12 cellular contexts compared by ENCODE assay signal in the genomic region with DNA sequence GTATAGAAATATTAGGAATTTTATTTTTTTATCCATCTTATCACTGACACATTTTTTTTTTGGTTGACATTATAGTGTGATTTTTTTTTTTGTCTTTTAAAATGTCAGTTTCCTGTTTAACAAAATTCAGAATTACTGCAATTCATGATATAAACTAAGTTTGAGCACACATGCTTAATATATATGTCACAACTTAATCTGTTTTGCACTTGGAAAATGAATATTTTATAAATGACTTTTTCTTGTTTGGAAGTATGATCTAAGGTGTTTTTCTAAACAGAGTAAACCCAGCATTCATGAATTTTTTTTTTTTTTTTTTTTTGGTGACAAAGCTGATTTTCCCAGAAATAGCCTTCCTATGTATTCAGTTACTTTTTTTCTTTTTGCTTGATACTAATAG. TPM values are rescaled to one million over a fixed set of nuclear protein-coding genes. Genes with fewer than 3 reads are reported as not detected.
DNase-seq lines count a peak whose midpoint lies in the region; ATAC-seq and TF ChIP-seq lines count a peak whose summit lies in the region.
"Had no signal": no experiment of that assay in that cellular context is flagged by ENCODE, and none has a peak within 500 bp of the region (broad histone marks: within the 10 kb centered on the region; RNA-seq: fewer than 3 reads in every experiment).

No MANE protein-coding gene starts in this region.

- no peak for ATAC-seq in activated T-cell treated with anti-CD3 and anti-CD28 coated beads, Interleukin-2, amount 50 U/mL, for 4 hours
- ATAC-seq in activated B cell treated with CpG ODN at 0.5 μM for 24 hours (ENCODE audit: low read depth) (no peak), HG03521 (IDR thresholded peaks at IDR 0.05; ENCODE audit: unreplicated experiment) (no peak), HG03439 (IDR thresholded peaks at IDR 0.05; ENCODE audit: unreplicated experiment) (no peak)
- no peak for ATAC-seq in stimulated activated memory B cell treated with anti-CD40 and anti-IgM and Interleukin-4, amounts not matched to agents 10 μg/mL and 1 μg/mL and 100 μg/mL, for 72 hours

- CTCF ChIA-PET in activated B cell treated with CpG ODN at 0.5 μM for 24 hours (lab: Charles Lee): no interaction called here

- peaks cover 30% of the 10 kb centered on the region for H3K36me3 Mint-ChIP-seq in activated T-cell treated with anti-CD3 and anti-CD28 coated beads, Interleukin-2, amount 50 U/mL, for 4 hours (ENCODE audit: insufficient read depth)
- peaks cover 52% of the 10 kb centered on the region for H3K36me3 Mint-ChIP-seq in activated B cell treated with CpG ODN at 0.5 μM for 24 hours (ENCODE audit: low read depth)
- peaks cover 29% of the 10 kb centered on the region for H3K36me3 Mint-ChIP-seq in stimulated activated memory B cell treated with anti-CD40 and anti-IgM and Interleukin-4, amounts not matched to agents 10 μg/mL and 1 μg/mL and 100 μg/mL, for 72 hours

- no peaks in the 10 kb centered on the region for H3K9me3 Mint-ChIP-seq in activated T-cell treated with anti-CD3 and anti-CD28 coated beads, Interleukin-2, amount 50 U/mL, for 4 hours
- H3K9me3 Mint-ChIP-seq in activated B cell treated with CpG ODN at 0.5 μM for 24 hours: no peaks in the 10 kb centered on the region
- H3K9me3 Mint-ChIP-seq in stimulated activated memory B cell treated with anti-CD40 and anti-IgM and Interleukin-4, amounts not matched to agents 10 μg/mL and 1 μg/mL and 100 μg/mL, for 72 hours: no peaks in the 10 kb centered on the region

- intact Hi-C loops in activated B cell treated with CpG ODN at 0.5 μM for 24 hours (cut with micrococcal nuclease): loop anchor here (2.0 kb wide), 1 partner anchor 15 kb away; no protein-coding TSS in a partner anchor

- H3K27ac Mint-ChIP-seq in activated B cell treated with CpG ODN at 0.5 μM for 24 hours: peak overlapping the region; percentile 1
- no peak overlapping the region for H3K27ac Mint-ChIP-seq in stimulated activated memory B cell treated with anti-CD40 and anti-IgM and Interleukin-4, amounts not matched to agents 10 μg/mL and 1 μg/mL and 100 μg/mL, for 72 hours

- H3K27me3 Mint-ChIP-seq in activated T-cell treated with anti-CD3 and anti-CD28 coated beads, Interleukin-2, amount 50 U/mL, for 4 hours (ENCODE audit: low read depth): no peaks in the 10 kb centered on the region
- no peaks in the 10 kb centered on the region for H3K27me3 Mint-ChIP-seq in activated B cell treated with CpG ODN at 0.5 μM for 24 hours
- H3K27me3 Mint-ChIP-seq in stimulated activated memory B cell treated with anti-CD40 and anti-IgM and Interleukin-4, amounts not matched to agents 10 μg/mL and 1 μg/mL and 100 μg/mL, for 72 hours: no peaks in the 10 kb centered on the region

- TF ChIP-seq CTCF in activated B cell treated with CpG ODN at 0.5 μM for 24 hours (IDR thresholded peaks at IDR 0.05) (no peak), foreskin fibroblast (IDR thresholded peaks at IDR 0.05; ENCODE audit: low read depth, low read length) (no peak)

- peak overlapping the region; percentile 63 to 85 for H3K4me3 ChIP-seq in foreskin fibroblast (ENCODE audit: low read depth in 1 of 2, low read length in 2 of 2)

- peaks cover 57% of the 10 kb centered on the region for H3K4me1 Mint-ChIP-seq in activated T-cell treated with anti-CD3 and anti-CD28 coated beads, Interleukin-2, amount 50 U/mL, for 4 hours (ENCODE audit: low read depth)
- H3K4me1 Mint-ChIP-seq in activated B cell treated with CpG ODN at 0.5 μM for 24 hours: peaks cover 65% of the 10 kb centered on the region
- H3K4me1 Mint-ChIP-seq in stimulated activated memory B cell treated with anti-CD40 and anti-IgM and Interleukin-4, amounts not matched to agents 10 μg/mL and 1 μg/mL and 100 μg/mL, for 72 hours: peaks cover 52% of the 10 kb centered on the region

- POLR2A ChIA-PET in activated B cell treated with CpG ODN at 0.5 μM for 24 hours (lab: Charles Lee): no interaction called here

- no peak for DNase-seq in activated T-cell treated with anti-CD3 and anti-CD28 coated beads, Interleukin-2, amount 50 U/mL, for 4 hours
- no peak for DNase-seq in activated T-cell treated with anti-CD3 and anti-CD28 coated beads, Interleukin-2, amount 50 U/mL, for 1 hour
- no peak for DNase-seq in activated B cell treated with CpG ODN at 0.5 μM for 24 hours
- DNase-seq in foreskin fibroblast: no peak
- DNase-seq in DMS153 treated with DMSO at 0.1 percent for 48 hours (lab: John Stamatoyannopoulos, UW; ENCODE audit: unreplicated experiment): no peak
- DNase-seq: activated CD4-positive, CD25-positive, alpha-beta regulatory T cell treated with anti-CD3 and anti-CD28 coated beads, Interleukin-2, amount 50 U/mL, for 72 hours; effector memory CD4-positive, alpha-beta T cell; NCI-H1694 treated with DMSO at 0.1 percent for 48 hours; occipital lobe had no signal

- H3K4me3 Mint-ChIP-seq in activated T-cell treated with anti-CD3 and anti-CD28 coated beads, Interleukin-2, amount 50 U/mL, for 4 hours: peak overlapping the region; percentile 99
- H3K4me3 Mint-ChIP-seq in activated B cell treated with CpG ODN at 0.5 μM for 24 hours: peak overlapping the region; percentile 44
- peak overlapping the region; percentile 41 for H3K4me3 Mint-ChIP-seq in stimulated activated memory B cell treated with anti-CD40 and anti-IgM and Interleukin-4, amounts not matched to agents 10 μg/mL and 1 μg/mL and 100 μg/mL, for 72 hours

RNA-seq across cellular contexts. Expression of a gene that starts 2.4 kb away (rescaled TPM):
- total RNA-seq in activated T-cell treated with anti-CD3 and anti-CD28 coated beads, Interleukin-2, amount 50 U/mL, for 4 hours: 10 to 100 TPM; 59.2 to 66.5 (median 64.4) TPM
- 47.3 and 49.8 TPM in 2 replicates for total RNA-seq in activated B cell treated with CpG ODN at 0.5 μM for 24 hours

Comparison
In these comparisons a context has a peak if more than half of its experiments do, and no peak if none do; other contexts are left out.
1. H3K4me3 Mint-ChIP-seq: peak in every context shown above with its lines; median percentile 99 in activated T-cell treated with anti-CD3 and anti-CD28 coated beads, Interleukin-2, amount 50 U/mL, for 4 hours; 44 in activated B cell treated with CpG ODN at 0.5 μM for 24 hours; 41 in stimulated activated memory B cell treated with anti-CD40 and anti-IgM and Interleukin-4, amounts not matched to agents 10 μg/mL and 1 μg/mL and 100 μg/mL, for 72 hours.